ENCODE assay signal across 8 cellular contexts in genomic region chr6:111011360-111012142, GRCh38. TPM values are rescaled to one million over a fixed set of nuclear protein-coding genes. Genes with fewer than 3 reads are reported as not detected.
DNase-seq lines count a peak whose midpoint lies in the region; ATAC-seq and TF ChIP-seq lines count a peak whose summit lies in the region.

No MANE protein-coding gene starts in this region.

- peaks cover 1% of the 10 kb centered on the region for H3K27me3 Mint-ChIP-seq in endothelial cell (ENCODE audit: unreplicated experiment)

- no peaks in the 10 kb centered on the region for H3K36me3 ChIP-seq in mucosa of descending colon (ENCODE audit: low read depth)

- peaks cover 16% of the 10 kb centered on the region for H3K36me3 Mint-ChIP-seq in endothelial cell (ENCODE audit: low read depth, unreplicated experiment)

- H3K4me3 Mint-ChIP-seq in endothelial cell (ENCODE audit: unreplicated experiment) = no peak overlapping the region

- no peaks in the 10 kb centered on the region for H3K9me3 ChIP-seq in mucosa of descending colon

- peak; percentile 54 for ATAC-seq in mucosa of descending colon

- DNase-seq in NCI-H2227 (lab: John Stamatoyannopoulos, UW; ENCODE audit: unreplicated experiment) (peak; percentile 39), NCI-H2227 treated with DMSO at 0.1 percent for 48 hours (lab: John Stamatoyannopoulos, UW) (no peak), HT-29 (ENCODE audit: low spot score) (peak; percentile 44), RKO (ENCODE audit: low spot score) (peak; percentile 63), endothelial cell (ENCODE audit: low spot score) (peak; percentile 29), mucosa of descending colon (peak in 1 of 3 donors; percentile 8)
- no peak for DNase-seq in stimulated activated CD4-positive, alpha-beta T cell treated with anti-CD3 and anti-CD28 coated beads, Interleukin-12 subunit alpha, Interleukin-12 subunit beta, amount 100 ng/mL, for 4 hours
- DNase-seq in activated CD8-positive, alpha-beta memory T cell treated with anti-CD3 and anti-CD28 coated beads, Interleukin-2, amount 50 U/mL, for 4 hours = no peak

- no peaks in the 10 kb centered on the region for H3K4me1 Mint-ChIP-seq in endothelial cell (ENCODE audit: unreplicated experiment)

- no peaks in the 10 kb centered on the region for H3K9me3 Mint-ChIP-seq in endothelial cell (ENCODE audit: unreplicated experiment)

- H3K4me1 ChIP-seq in mucosa of descending colon (ENCODE audit: low read depth) = no peaks in the 10 kb centered on the region

- no peak overlapping the region for H3K27ac Mint-ChIP-seq in endothelial cell (ENCODE audit: unreplicated experiment)

- intact Hi-C loops in mucosa of descending colon (cut with DNase I, micrococcal nuclease) = no loop called here

- H3K4me3 ChIP-seq in mucosa of descending colon = no peak overlapping the region

- peak; percentile 65 for TF ChIP-seq CTCF in endothelial cell (IDR thresholded peaks at IDR 0.05; ENCODE audit: unreplicated experiment)
- TF ChIP-seq CTCF in mucosa of descending colon (IDR thresholded peaks at IDR 0.05) = no peak

RNA-seq across cellular contexts. Expression of gene RPF2, which starts 29.7 kb away (rescaled TPM):
- 14.7 and 15.1 TPM in 2 replicates for total RNA-seq in HT-29 (2014; rRNA removed; shearing (Covaris generic))
- total RNA-seq in endothelial cell (ENCODE audit: unreplicated experiment) (9.4 TPM), mucosa of descending colon (10 to 100 TPM; 11.4 to 20.3 (median 13.7) TPM)

RNA-seq across cellular contexts. Expression of gene GTF3C6, which starts 53.0 kb away (rescaled TPM):
- total RNA-seq in HT-29 (2014; rRNA removed; shearing (Covaris generic)) = 26.7 and 31.3 TPM in 2 replicates
- total RNA-seq in endothelial cell (ENCODE audit: unreplicated experiment) (75.3 TPM), mucosa of descending colon (10 to 100 TPM; 69.7 to 76.4 (median 73.5) TPM)

Comparison
In these comparisons a context has a peak if more than half of its experiments do, and no peak if none do; other contexts are left out.
1. DNase-seq: peak in NCI-H2227 (single experiment), HT-29 (single experiment), RKO (single experiment) and endothelial cell (single experiment); none in NCI-H2227 treated with DMSO at 0.1 percent for 48 hours (single experiment), stimulated activated CD4-positive, alpha-beta T cell treated with anti-CD3 and anti-CD28 coated beads, Interleukin-12 subunit alpha, Interleukin-12 subunit beta, amount 100 ng/mL, for 4 hours (single experiment) and activated CD8-positive, alpha-beta memory T cell treated with anti-CD3 and anti-CD28 coated beads, Interleukin-2, amount 50 U/mL, for 4 hours (single experiment).